In genomic region chr3:12222765-12223485, GRCh38 we compare ENCODE assay signal across 15 cellular contexts.
A peak's percentile ranks its signal among the peaks of the same experiment; 100 is the strongest.
DNase-seq lines count a peak whose midpoint lies in the region; ATAC-seq and TF ChIP-seq lines count a peak whose summit lies in the region.
"Had no signal": no experiment of that assay in that cellular context is flagged by ENCODE, and none has a peak within 500 bp of the region (broad histone marks: within the 10 kb centered on the region; RNA-seq: fewer than 3 reads in every experiment).

No MANE protein-coding gene starts in this region.

- DNase-seq in HCEC 1CT (peak; percentile 84), RWPE1 (ENCODE audit: low spot score) (peak; percentile 37), fibroblast of the aortic adventitia (ENCODE audit: low read depth) (peak; percentile 92), stromal cell of bone marrow (ENCODE audit: low read depth) (peak; percentile 77)
- DNase-seq: activated CD4-positive, alpha-beta T cell treated with anti-CD3 and anti-CD28 coated beads, Interleukin-2, amount 10 ng/mL, durations not matched to agents 7 days and 5 days; cerebellar nuclear complex; DMS79 treated with DMSO at 0.1 percent for 48 hours; NCI-H1105; NCI-H69; stimulated activated CD4-positive, alpha-beta T cell treated with anti-CD3 and anti-CD28 coated beads, Interleukin-4, amount 100 ng/mL, for 4 hours had no signal

- ATAC-seq in GM18907 (IDR thresholded peaks at IDR 0.05; ENCODE audit: unreplicated experiment) (no peak), HG03521 (IDR thresholded peaks at IDR 0.05; ENCODE audit: unreplicated experiment) (no peak), HG03108 (IDR thresholded peaks at IDR 0.05; ENCODE audit: unreplicated experiment) (no peak)
- ATAC-seq: activated T-helper 17 cell treated with anti-CD3 and anti-CD28 coated beads, Interleukin-2, amount 50 U/mL, for 72 hours; gastroesophageal sphincter had no signal

- no peak overlapping the region for H3K27ac ChIP-seq in RWPE1
- H3K27ac ChIP-seq: gastroesophageal sphincter had no signal

- CTCF ChIA-PET in RWPE1 (lab: Yijun Ruan, JAX): interaction anchor here (0.6 kb wide), 1 partner anchor 8 kb away, joined by 4 read pairs; no protein-coding TSS in a partner anchor

- no peak for TF ChIP-seq CTCF in RWPE1 (conservative IDR thresholded peaks at IDR 0.05; ENCODE audit: low read depth)
- no peak for TF ChIP-seq CTCF in fibroblast of the aortic adventitia (IDR thresholded peaks at IDR 0.05; ENCODE audit: insufficient read depth, low read length)

- POLR2A ChIA-PET in RWPE1 (lab: Yijun Ruan, JAX; ENCODE audit: low non-redundant PET): no interaction called here

- H3K4me3 ChIP-seq in fibroblast of the aortic adventitia (ENCODE audit: low read depth, low read length): no peak overlapping the region
- H3K4me3 ChIP-seq: gastroesophageal sphincter had no signal

Comparison
In these comparisons a context has a peak if more than half of its experiments do, and no peak if none do; other contexts are left out.
1. DNase-seq: peak in every context shown above with its lines; median percentile 92 in fibroblast of the aortic adventitia; 84 in HCEC 1CT; 77 in stromal cell of bone marrow; 37 in RWPE1.